In the genomic region with DNA sequence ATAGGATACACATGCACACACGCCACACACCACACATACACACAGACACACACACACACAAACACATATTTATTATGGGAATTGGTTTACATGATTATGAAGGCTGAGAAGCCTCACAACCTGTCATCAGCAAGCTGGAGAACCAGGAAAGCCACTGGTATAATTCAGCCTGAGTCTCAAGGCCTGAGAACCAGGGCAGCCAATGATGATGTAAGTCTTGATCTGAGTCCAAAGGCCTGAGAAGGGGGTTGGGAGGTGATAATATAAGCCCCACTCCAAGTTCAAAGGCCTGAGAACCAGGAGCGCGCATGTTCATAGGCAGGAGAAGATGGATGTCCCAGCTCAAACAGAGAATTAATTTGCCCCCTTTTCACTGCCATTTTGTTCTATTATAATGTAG, we compare ENCODE assay signal across 36 cellular contexts. TPM values are rescaled to one million over a fixed set of nuclear protein-coding genes. Genes with fewer than 3 reads are reported as not detected.
"Had no signal": no experiment of that assay in that cellular context is flagged by ENCODE, and none has a peak within 500 bp of the region (broad histone marks: within the 10 kb centered on the region; RNA-seq: fewer than 3 reads in every experiment).

No MANE protein-coding gene starts in this region.

- FAIRE-seq: astrocyte, bronchial epithelial cell had no signal

- DNase-seq: activated effector memory CD4-positive, alpha-beta T cell treated with anti-CD3 and anti-CD28 coated beads, Interleukin-2, amount 50 U/mL, for 16 hours; activated effector memory CD4-positive, alpha-beta T cell treated with Interleukin-2 at 50 U/mL for 16 hours; activated gamma-delta T cell; activated gamma-delta T cell treated with Interleukin-2 at 50 U/mL for 16 hours; activated naive CD4-positive, alpha-beta T cell; activated naive CD4-positive, alpha-beta T cell treated with anti-CD3 and anti-CD28 coated beads for 36 hours; activated naive CD4-positive, alpha-beta T cell treated with anti-CD3 and anti-CD28 coated beads, Interleukin-2, amount 10 ng/mL, durations not matched to agents 7 days and 5 days; activated naive CD4-positive, alpha-beta T cell treated with anti-CD3 and anti-CD28 coated beads, Interleukin-2, amount 50 U/mL, for 16 hours; activated naive CD4-positive, alpha-beta T cell treated with Interleukin-2 at 50 U/mL for 16 hours; activated naive CD8-positive, alpha-beta T cell treated with anti-CD3 and anti-CD28 coated beads for 36 hours; activated naive CD8-positive, alpha-beta T cell treated with anti-CD3 and anti-CD28 coated beads, Interleukin-2, amount 10 ng/mL, durations not matched to agents 7 days and 5 days; activated naive CD8-positive, alpha-beta T cell treated with anti-CD3 and anti-CD28 coated beads, Interleukin-2, amount 50 U/mL, for 24 hours; activated T-cell treated with anti-CD3 and anti-CD28 coated beads, Interleukin-2, amount 50 U/mL, for 24 hours; activated T-cell treated with anti-CD3 and anti-CD28 coated beads, Interleukin-2, amount 50 U/mL, for 4 hours; activated T-cell treated with anti-CD3 and anti-CD28 coated beads, Interleukin-2, amount 50 U/mL, for 48 hours; activated T-cell treated with anti-CD3 and anti-CD28 coated beads, Interleukin-2, amount 50 U/mL, for 72 hours; adrenal gland; amniotic stem cell; amygdala; anterior cingulate cortex; aorta; brain microvascular endothelial cell; caudate nucleus; central memory CD4-positive, alpha-beta T cell; cerebellar nuclear complex had no signal

- H3K4me3 ChIP-seq: adrenal gland, ascending aorta, body of pancreas, breast epithelium, cardiac muscle cell had no signal

- H3K27ac ChIP-seq: adrenal gland, ascending aorta, body of pancreas, brain microvascular endothelial cell, breast epithelium, cardiac muscle cell had no signal

- H3K36me3 ChIP-seq: adrenal gland, ascending aorta, brain microvascular endothelial cell, breast epithelium, cardiac muscle cell had no signal

- ATAC-seq: activated naive CD4-positive, alpha-beta T cell treated with anti-CD3 and anti-CD28 coated beads, Interleukin-2, amount 50 U/mL, for 72 hours; activated naive CD8-positive, alpha-beta T cell treated with anti-CD3 and anti-CD28 coated beads, Interleukin-2, amount 50 U/mL, for 24 hours; activated T-cell treated with anti-CD3 and anti-CD28 coated beads, Interleukin-2, amount 50 U/mL, for 4 hours; activated T-cell treated with anti-CD3 and anti-CD28 coated beads, Interleukin-2, amount 50 U/mL, for 72 hours; activated T-helper 17 cell treated with anti-CD3 and anti-CD28 coated beads, Interleukin-2, amount 50 U/mL, for 72 hours; body of pancreas had no signal

- H3K4me1 ChIP-seq: adrenal gland, ascending aorta, body of pancreas, breast epithelium had no signal

- H3K9me3 ChIP-seq: adrenal gland, body of pancreas had no signal

- H3K27me3 ChIP-seq: adrenal gland, ascending aorta, body of pancreas, brain microvascular endothelial cell, breast epithelium, cardiac muscle cell had no signal

RNA-seq across cellular contexts. Expression of a gene that starts 18.7 kb away (rescaled TPM):
- total RNA-seq: activated naive CD4-positive, alpha-beta T cell treated with anti-CD3 and anti-CD28 coated beads for 36 hours; activated naive CD4-positive, alpha-beta T cell treated with anti-CD3 and anti-CD28 coated beads, Interleukin-2, amount 50 U/mL, for 72 hours; activated naive CD8-positive, alpha-beta T cell treated with anti-CD3 and anti-CD28 coated beads for 36 hours; activated naive CD8-positive, alpha-beta T cell treated with anti-CD3 and anti-CD28 coated beads, Interleukin-2, amount 10 ng/mL, durations not matched to agents 7 days and 5 days; activated T-cell treated with anti-CD3 and anti-CD28 coated beads, Interleukin-2, amount 50 U/mL, for 4 hours; activated T-cell treated with anti-CD3 and anti-CD28 coated beads, Interleukin-2, amount 50 U/mL, for 72 hours; activated T-helper 1 cell treated with anti-CD3 and anti-CD28 coated beads, Interleukin-12 subunit alpha, Interleukin-12 subunit beta, Interleukin-2, Interleukin-4 antibody, amounts not matched to agents 30 ng/mL and 10 ng/mL and 1 ng/mL, durations not matched to agents 14 hours and 24 hours and 36 hours; activated T-helper 17 cell treated with anti-CD3 and anti-CD28 coated beads, Interleukin-2, amount 50 U/mL, for 72 hours; adrenal gland; aorta; ascending aorta; breast epithelium; cardiac muscle cell; cardiac septum; chondrocyte had no signal
- polyA plus RNA-seq: adrenal gland, cardiac muscle cell had no signal
